In genomic region chr17:38330941-38331411, GRCh38 we compare ENCODE assay signal across 29 cellular contexts. TPM values are rescaled to one million over a fixed set of nuclear protein-coding genes. Genes with fewer than 3 reads are reported as not detected.
DNase-seq lines count a peak whose midpoint lies in the region; ATAC-seq, FAIRE-seq and TF ChIP-seq lines count a peak whose summit lies in the region.
"Had no signal": no experiment of that assay in that cellular context is flagged by ENCODE, and none has a peak within 500 bp of the region (broad histone marks: within the 10 kb centered on the region; RNA-seq: fewer than 3 reads in every experiment).

No MANE protein-coding gene starts in this region.

- FAIRE-seq in HepG2 (lab: Jason Lieb, UNC) = no peak
- FAIRE-seq in GM12891 (lab: Jason Lieb, UNC) = no peak
- FAIRE-seq: A204.1, G401.6, H1 had no signal

- H3K27me3 ChIP-seq in GM23338 (ENCODE audit: insufficient read depth) (no peaks in the 10 kb centered on the region), HepG2 (ENCODE audit: control insufficient read depth in 1 of 2, insufficient read depth in 2 of 2, low read length in 2 of 2) (peaks cover 26 to 68% of the 10 kb centered on the region in 2 experiments), spleen (replicated peaks in 1 of 7) (peaks cover 0 to 27% (median 0%) of the 10 kb centered on the region in 7 donors)

- H3K4me1 ChIP-seq in GM23338 (ENCODE audit: insufficient read depth) (peaks cover 1% of the 10 kb centered on the region; the same call in 1 of the 2 replicates), HepG2 (ENCODE audit: insufficient read depth, low read length) (no peaks in the 10 kb centered on the region), spleen (peaks cover 0 to 19% (median 13%) of the 10 kb centered on the region in 6 donors)

- no peaks in the 10 kb centered on the region; the same call in 2 of the 3 replicates for H3K36me3 Mint-ChIP-seq in GM23338 (ENCODE audit: low read depth)
- H3K36me3 Mint-ChIP-seq: CD4-positive, alpha-beta memory T cell had no signal

- no peak overlapping the region for H3K4me2 ChIP-seq in GM23338
- H3K4me2 ChIP-seq in HepG2 (ENCODE audit: low read depth, low read length) = no peak overlapping the region
- H3K4me2 ChIP-seq: PC-9 had no signal

- no peaks in the 10 kb centered on the region for H4K20me1 ChIP-seq in GM23338 (replicated peaks; ENCODE audit: insufficient read depth)
- H4K20me1 ChIP-seq in HepG2 (ENCODE audit: insufficient read depth, low read length) = no peaks in the 10 kb centered on the region

- TF ChIP-seq POLR2A in HepG2 (IDR thresholded peaks at IDR 0.05; ENCODE audit: insufficient read depth in 1 of 2, low read depth in 2 of 2, low read length in 2 of 2) (no peak), spleen (IDR thresholded peaks at IDR 0.05) (no peak), GM12891 (IDR thresholded peaks at IDR 0.05; ENCODE audit: low read depth, low read length) (no peak)

- WGBS in HepG2 (ENCODE audit: low lambda C conversion rate) = 45% methylated on average over 19 of the region's 23 CpGs
- 88 to 95% (median 90%) methylated on average over 14 to 23 of the region's 23 CpGs for WGBS in spleen, 5 donors

- CTCF ChIA-PET in HepG2 (lab: Yijun Ruan, JAX; ENCODE audit: low intra/inter-chr PET ratio, low total read pairs) = no interaction called here

- in situ Hi-C loops in HepG2 (cut with HindIII; ENCODE audit: extremely low pct_ligation_motif_present, low pct_unique_long_range_greater_than_20kb) = no loop called here

- POLR2A ChIA-PET in HepG2 (lab: Yijun Ruan, JAX) = interaction anchor here (1.5 to 1.8 kb wide), 3 partner anchors 9 to 84 kb away, joined by 5 to 8 read pairs (median 5); no protein-coding TSS in a partner anchor

- H3F3A ChIP-seq in GM23338 (replicated peaks; ENCODE audit: low read depth) = no peaks in the 10 kb centered on the region

- H3K9me3 Mint-ChIP-seq in GM23338 = no peaks in the 10 kb centered on the region
- H3K9me3 Mint-ChIP-seq: CD4-positive, alpha-beta memory T cell had no signal

- TF ChIP-seq EP300 in HepG2 (IDR thresholded peaks at IDR 0.05; ENCODE audit: low read depth in 2 of 2, low read length in 2 of 2) (no peak), HepG2 (CRISPR knock-in tag; IDR thresholded peaks at IDR 0.05; ENCODE audit: borderline replicate concordance) (no peak)

- H3K9me2 ChIP-seq in GM23338 (ENCODE audit: insufficient read depth) = peaks cover 6% of the 10 kb centered on the region; the same call in 1 of the 2 replicates

- H3K9me3 ChIP-seq in HepG2 (ENCODE audit: low read length) (no peaks in the 10 kb centered on the region), spleen (no peaks in the 10 kb centered on the region)

- H3K4me3 ChIP-seq in GM23338 (no peak overlapping the region), HepG2 (replicated peaks in 1 of 3; ENCODE audit: insufficient read depth in 1 of 3, low read depth in 2 of 3, low read length in 3 of 3) (no peak overlapping the region), spleen (no peak overlapping the region)
- H3K4me3 ChIP-seq: PC-9 had no signal

- no peak overlapping the region for H3K4me3 Mint-ChIP-seq in GM23338
- H3K4me3 Mint-ChIP-seq: CD4-positive, alpha-beta memory T cell had no signal

- intact Hi-C loops in HepG2 (cut with micrococcal nuclease; ENCODE audit: unreplicated experiment) = no loop called here
- intact Hi-C loops in spleen (cut with DNase I; ENCODE audit: low total_unique reads) = no loop called here

- peaks cover 13% of the 10 kb centered on the region for H3K27me3 Mint-ChIP-seq in GM23338 (ENCODE audit: insufficient read depth, low read depth, poor library complexity)

- ATAC-seq in GM23338 (peak; percentile 4; the same call in 2 of the 3 replicates), HepG2 (peak; percentile 5)

- no peak for TF ChIP-seq CTCF in GM23338 (conservative IDR thresholded peaks at IDR 0.05; ENCODE audit: low read depth in 2 of 2)
- no peak for TF ChIP-seq CTCF in HepG2 (CRISPR knock-in tag; IDR thresholded peaks at IDR 0.05)
- TF ChIP-seq CTCF in spleen (IDR thresholded peaks at IDR 0.05 in 8 of 11, conservative IDR thresholded peaks at IDR 0.05 in 3 of 11) = no peak

- H3K4me1 Mint-ChIP-seq in GM23338 = peaks cover 50% of the 10 kb centered on the region

- H3K9ac ChIP-seq in HepG2 (ENCODE audit: insufficient read depth, low read depth, low read length) = no peak overlapping the region

- H3K79me2 ChIP-seq in GM23338 (replicated peaks; ENCODE audit: insufficient read depth) (no peaks in the 10 kb centered on the region), HepG2 (ENCODE audit: insufficient read depth, low read length) (no peaks in the 10 kb centered on the region)

- DNase-seq in GM23338 (ENCODE audit: low spot score) (no peak), ecto neural progenitor cell (ENCODE audit: low spot score) (peak; percentile 50), HepG2 (ENCODE audit: low spot score) (no peak), spleen (peak; percentile 68), GM12891 (ENCODE audit: insufficient read length, low spot score) (no peak), iPS-NIHi11 (ENCODE audit: low spot score) (no peak)
- DNase-seq in stimulated activated CD4-positive, alpha-beta T cell treated with anti-CD3 and anti-CD28 coated beads, Interleukin-15, amount 100 ng/mL, for 24 hours = no peak
- DNase-seq in activated T-cell treated with anti-CD3 and anti-CD28 coated beads, Interleukin-2, amount 50 U/mL, for 1 hour = no peak
- DNase-seq: C1 segment of cervical spinal cord; CD4-positive, alpha-beta memory T cell; COR-L47; DMS53; KBM-7; MV-4-11; NCI-H1105; NCI-H1436 treated with DMSO at 0.1 percent for 48 hours; NCI-H187 treated with DMSO at 0.1 percent for 48 hours; NCI-H446; NCI-H524 treated with DMSO at 0.1 percent for 48 hours; NCI-H82; SHP77 treated with DMSO at 0.1 percent for 48 hours had no signal

- H3K27ac ChIP-seq in GM23338 (ENCODE audit: low read depth) = no peak overlapping the region
- H3K27ac ChIP-seq in HepG2 (ENCODE audit: extremely low read length, insufficient read depth, low read length) = no peak overlapping the region
- no peak overlapping the region for H3K27ac ChIP-seq in spleen
- H3K27ac ChIP-seq: PC-9, RWPE1 had no signal

- H2AFZ ChIP-seq in GM23338 (no peak overlapping the region), HepG2 (ENCODE audit: low read length) (no peak overlapping the region)
- H2AFZ ChIP-seq: PC-9 had no signal

- H3K27ac Mint-ChIP-seq in GM23338 = no peak overlapping the region

- no TSS peak for BruUV-seq in HepG2 (replicated peaks; lab: Mats Ljungman, UMichigan)

- no peaks in the 10 kb centered on the region for H3K36me3 ChIP-seq in GM23338 (ENCODE audit: insufficient read depth)
- H3K36me3 ChIP-seq in HepG2 (replicated peaks in 1 of 2; ENCODE audit: control insufficient read depth in 1 of 2, insufficient read depth in 2 of 2, low read length in 2 of 2) = no peaks in the 10 kb centered on the region
- no peaks in the 10 kb centered on the region for H3K36me3 ChIP-seq in spleen

- TF ChIP-seq RAD21 in HepG2 (CRISPR knock-in tag; IDR thresholded peaks at IDR 0.05) = no peak

RNA-seq across cellular contexts. Expression of gene GPR179, which starts 12.8 kb away (rescaled TPM):
- total RNA-seq in GM23338 (2014; rRNA removed; shearing (Covaris generic)) = 0.03 and 0.04 TPM in 2 replicates
- polyA plus RNA-seq in GM23338 (2016; fragmentation: Nextera tagmentation; extraction: Ambion mirVana) = 0.03 TPM in 2 replicates
- 0.07 TPM in 1 of 2 replicates, not detected in the other for total RNA-seq in HepG2 (2016; rRNA removed; fragmentation: Illumina TruSeq; extraction: Trizol)
- not detected in 2 replicates for total RNA-seq in HepG2 (2016; cell fraction: cytosol; rRNA removed; fragmentation: Illumina TruSeq; extraction: Trizol; ENCODE audit: low read depth)
- 0.02 TPM in 1 of 2 replicates, not detected in the other for total RNA-seq in HepG2 (2016; cell fraction: insoluble cytoplasmic fraction; rRNA removed; fragmentation: Illumina TruSeq; extraction: Trizol)
- total RNA-seq in HepG2 (2016; cell fraction: membrane; rRNA removed; fragmentation: Illumina TruSeq; extraction: Trizol) = not detected in 2 replicates
- total RNA-seq in HepG2 (2016; cell fraction: nucleus; rRNA removed; fragmentation: Illumina TruSeq; extraction: Trizol) = 0.13 TPM in 1 of 2 replicates, not detected in the other
- 0.03 and 0.08 TPM in 2 replicates for polyA plus RNA-seq in HepG2 (2011; rRNA removed)
- 0.01 and 0.04 TPM in 2 replicates for polyA plus RNA-seq in HepG2 (2011; cell fraction: cytosol; rRNA removed)
- polyA plus RNA-seq in HepG2 (2011; cell fraction: nucleus; rRNA removed) = 0.14 and 0.16 TPM in 2 replicates
- polyA plus RNA-seq in HepG2 (2012) = 0.04 and 0.08 TPM in 2 replicates
- not detected in 2 replicates for polyA plus RNA-seq in HepG2 (2016; cell fraction: cytosol; fragmentation: Illumina TruSeq; extraction: Trizol; ENCODE audit: low read depth)
- polyA plus RNA-seq in HepG2 (2016; cell fraction: insoluble cytoplasmic fraction; fragmentation: Illumina TruSeq; extraction: Trizol; ENCODE audit: low read depth) = not detected in 2 replicates
- not detected in 2 replicates for polyA plus RNA-seq in HepG2 (2016; cell fraction: membrane; fragmentation: Illumina TruSeq; extraction: Trizol; ENCODE audit: low read depth)
- polyA plus RNA-seq in HepG2 (2016; cell fraction: nucleus; fragmentation: Illumina TruSeq; extraction: Trizol; ENCODE audit: insufficient read depth, low read depth) = 0.09 TPM in 1 of 2 replicates, not detected in the other
- polyA minus RNA-seq in HepG2 (2011; rRNA and poly(A)+ RNA removed; ENCODE audit: low replicate concordance) = 0.05 and 0.06 TPM in 2 replicates
- polyA minus RNA-seq in HepG2 (2011; cell fraction: cytosol; rRNA and poly(A)+ RNA removed) = 0.10 TPM in 1 of 2 replicates, not detected in the other
- polyA minus RNA-seq in HepG2 (2011; cell fraction: nucleus; rRNA and poly(A)+ RNA removed) = 0.12 TPM in 1 of 2 replicates, not detected in the other
- under 1 TPM in 4 of 7 donors, not detected in 3; 0.03 to 0.17 (median 0.06) TPM for total RNA-seq in spleen
- under 1 TPM in 1 of 3 donors, not detected in 2; 0.03 TPM for polyA plus RNA-seq in spleen
- 0.04 TPM for polyA plus RNA-seq in GM12891 (2012; ENCODE audit: low read depth, missing spikeins)
- total RNA-seq: HT1080, LHCN-M2 had no signal
- polyA plus RNA-seq: AG04450; CD4-positive, alpha-beta memory T cell had no signal

RNA-seq across cellular contexts. Expression of gene SOCS7, which starts 20.7 kb away (rescaled TPM):
- 26.1 and 29.2 TPM in 2 replicates for total RNA-seq in GM23338 (2014; rRNA removed; shearing (Covaris generic))
- 5.0 and 5.1 TPM in 2 replicates for polyA plus RNA-seq in GM23338 (2016; fragmentation: Nextera tagmentation; extraction: Ambion mirVana)
- 24.0 and 24.2 TPM in 2 replicates for total RNA-seq in HepG2 (2016; rRNA removed; fragmentation: Illumina TruSeq; extraction: Trizol)
- total RNA-seq in HepG2 (2016; cell fraction: cytosol; rRNA removed; fragmentation: Illumina TruSeq; extraction: Trizol; ENCODE audit: low read depth) = 19.2 and 21.2 TPM in 2 replicates
- total RNA-seq in HepG2 (2016; cell fraction: insoluble cytoplasmic fraction; rRNA removed; fragmentation: Illumina TruSeq; extraction: Trizol) = 20.1 and 23.6 TPM in 2 replicates
- 13.4 and 14.5 TPM in 2 replicates for total RNA-seq in HepG2 (2016; cell fraction: membrane; rRNA removed; fragmentation: Illumina TruSeq; extraction: Trizol)
- 17.8 and 25.0 TPM in 2 replicates for total RNA-seq in HepG2 (2016; cell fraction: nucleus; rRNA removed; fragmentation: Illumina TruSeq; extraction: Trizol)
- 17.8 and 19.2 TPM in 2 replicates for polyA plus RNA-seq in HepG2 (2011; rRNA removed)
- polyA plus RNA-seq in HepG2 (2011; cell fraction: cytosol; rRNA removed) = 11.8 and 11.9 TPM in 2 replicates
- polyA plus RNA-seq in HepG2 (2011; cell fraction: nucleus; rRNA removed) = 26.2 and 27.3 TPM in 2 replicates
- polyA plus RNA-seq in HepG2 (2012) = 18.6 and 19.8 TPM in 2 replicates
- 2.0 and 3.0 TPM in 2 replicates for polyA plus RNA-seq in HepG2 (2016; cell fraction: cytosol; fragmentation: Illumina TruSeq; extraction: Trizol; ENCODE audit: low read depth)
- polyA plus RNA-seq in HepG2 (2016; cell fraction: insoluble cytoplasmic fraction; fragmentation: Illumina TruSeq; extraction: Trizol; ENCODE audit: low read depth) = 11.1 and 12.4 TPM in 2 replicates
- polyA plus RNA-seq in HepG2 (2016; cell fraction: membrane; fragmentation: Illumina TruSeq; extraction: Trizol; ENCODE audit: low read depth) = 4.1 and 5.3 TPM in 2 replicates
- 26.3 and 28.1 TPM in 2 replicates for polyA plus RNA-seq in HepG2 (2016; cell fraction: nucleus; fragmentation: Illumina TruSeq; extraction: Trizol; ENCODE audit: insufficient read depth, low read depth)
- polyA minus RNA-seq in HepG2 (2011; rRNA and poly(A)+ RNA removed; ENCODE audit: low replicate concordance) = 39.7 and 48.1 TPM in 2 replicates
- polyA minus RNA-seq in HepG2 (2011; cell fraction: cytosol; rRNA and poly(A)+ RNA removed) = 14.7 and 15.5 TPM in 2 replicates
- polyA minus RNA-seq in HepG2 (2011; cell fraction: nucleus; rRNA and poly(A)+ RNA removed) = 24.3 and 29.0 TPM in 2 replicates
- total RNA-seq in spleen = 10 to 100 TPM in 5 of 7 donors, 1 to 10 TPM in 2; 8.7 to 20.2 (median 12.0) TPM
- 1 to 10 TPM; 1.2 to 4.4 (median 1.2) TPM for polyA plus RNA-seq in spleen
- polyA plus RNA-seq in GM12891 (2012; ENCODE audit: low read depth, missing spikeins) = 5.3 TPM

RNA-seq across cellular contexts. Expression of gene MRPL45, which starts 34.0 kb away (rescaled TPM):
- 63.9 and 65.7 TPM in 2 replicates for total RNA-seq in GM23338 (2014; rRNA removed; shearing (Covaris generic))
- polyA plus RNA-seq in GM23338 (2016; fragmentation: Nextera tagmentation; extraction: Ambion mirVana) (42.6 and 43.5 TPM in 2 replicates), HepG2 (2011; rRNA removed) (124 and 157 TPM in 2 replicates), spleen (10 to 100 TPM; 17.8 to 25.6 (median 24.1) TPM)
- total RNA-seq in HepG2 (2016; rRNA removed; fragmentation: Illumina TruSeq; extraction: Trizol) (89.5 and 130 TPM in 2 replicates), spleen (10 to 100 TPM; 17.4 to 25.5 (median 19.3) TPM)
- 39.9 and 40.5 TPM in 2 replicates for total RNA-seq in HepG2 (2016; cell fraction: cytosol; rRNA removed; fragmentation: Illumina TruSeq; extraction: Trizol; ENCODE audit: low read depth)
- 89.7 and 136 TPM in 2 replicates for total RNA-seq in HepG2 (2016; cell fraction: insoluble cytoplasmic fraction; rRNA removed; fragmentation: Illumina TruSeq; extraction: Trizol)
- total RNA-seq in HepG2 (2016; cell fraction: membrane; rRNA removed; fragmentation: Illumina TruSeq; extraction: Trizol) = 92.4 and 101 TPM in 2 replicates
- total RNA-seq in HepG2 (2016; cell fraction: nucleus; rRNA removed; fragmentation: Illumina TruSeq; extraction: Trizol) = 47.1 and 50.4 TPM in 2 replicates
- polyA plus RNA-seq in HepG2 (2011; cell fraction: cytosol; rRNA removed) = 121 and 150 TPM in 2 replicates
- 27.4 and 36.1 TPM in 2 replicates for polyA plus RNA-seq in HepG2 (2011; cell fraction: nucleus; rRNA removed)
- polyA plus RNA-seq in HepG2 (2012) = 95.8 and 105 TPM in 2 replicates
- 55.8 and 62.5 TPM in 2 replicates for polyA plus RNA-seq in HepG2 (2016; cell fraction: cytosol; fragmentation: Illumina TruSeq; extraction: Trizol; ENCODE audit: low read depth)
- polyA plus RNA-seq in HepG2 (2016; cell fraction: insoluble cytoplasmic fraction; fragmentation: Illumina TruSeq; extraction: Trizol; ENCODE audit: low read depth) = 191 and 196 TPM in 2 replicates
- 108 and 122 TPM in 2 replicates for polyA plus RNA-seq in HepG2 (2016; cell fraction: membrane; fragmentation: Illumina TruSeq; extraction: Trizol; ENCODE audit: low read depth)
- polyA plus RNA-seq in HepG2 (2016; cell fraction: nucleus; fragmentation: Illumina TruSeq; extraction: Trizol; ENCODE audit: insufficient read depth, low read depth) = 78.5 and 84.6 TPM in 2 replicates
- polyA minus RNA-seq in HepG2 (2011; rRNA and poly(A)+ RNA removed; ENCODE audit: low replicate concordance) = 71.4 and 88.7 TPM in 2 replicates
- polyA minus RNA-seq in HepG2 (2011; cell fraction: cytosol; rRNA and poly(A)+ RNA removed) = 60.8 and 62.0 TPM in 2 replicates
- 30.0 and 40.5 TPM in 2 replicates for polyA minus RNA-seq in HepG2 (2011; cell fraction: nucleus; rRNA and poly(A)+ RNA removed)
- polyA plus RNA-seq in GM12891 (2012; ENCODE audit: low read depth, missing spikeins) = 43.5 TPM

Comparison
In these comparisons a context has a peak if more than half of its experiments do, and no peak if none do; other contexts are left out.
1. DNase-seq: peak in ecto neural progenitor cell (single experiment) and spleen (single experiment); none in GM23338 (single experiment), HepG2 (single experiment), stimulated activated CD4-positive, alpha-beta T cell treated with anti-CD3 and anti-CD28 coated beads, Interleukin-15, amount 100 ng/mL, for 24 hours (single experiment), GM12891 (single experiment), activated T-cell treated with anti-CD3 and anti-CD28 coated beads, Interleukin-2, amount 50 U/mL, for 1 hour (single experiment) and iPS-NIHi11 (single experiment).